In the genomic region with DNA sequence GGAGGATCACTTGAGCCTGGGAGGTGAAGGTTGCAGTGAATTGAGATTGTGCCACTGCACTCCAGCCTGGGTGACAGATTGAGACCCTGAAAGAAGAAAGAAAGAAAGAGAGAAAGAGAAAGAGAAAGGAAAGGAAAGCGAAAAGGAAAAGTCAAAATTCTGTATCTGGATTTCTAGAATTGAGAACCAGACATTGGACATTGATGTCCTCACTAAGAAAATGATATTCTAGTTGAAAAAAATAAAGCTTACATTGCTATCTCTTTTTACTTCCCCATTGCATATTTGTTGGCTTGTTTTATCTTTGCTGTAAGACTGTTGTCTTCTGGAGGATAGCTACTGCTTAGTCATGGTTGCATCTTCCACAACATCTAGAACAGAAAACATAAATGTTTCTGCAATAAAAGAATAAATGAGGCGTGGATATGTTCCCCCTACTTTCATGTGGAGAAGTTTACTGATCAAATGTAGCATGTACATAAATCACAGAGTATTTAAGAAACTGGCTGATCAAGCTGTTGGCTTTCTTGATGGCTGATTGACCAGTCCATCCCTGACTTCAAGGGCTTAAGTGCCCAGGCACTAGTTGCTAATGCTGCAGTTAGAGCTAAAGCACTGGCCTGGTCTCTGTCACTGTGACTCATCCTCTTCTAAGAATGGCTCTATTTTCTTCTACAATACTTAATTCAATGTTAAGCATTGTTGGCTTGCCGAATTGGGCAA, we compare ENCODE assay signal across 1 cellular context.
A peak's percentile ranks its signal among the peaks of the same experiment; 100 is the strongest.
TF ChIP-seq lines count a peak whose summit lies in the region.

No MANE protein-coding gene starts in this region.

TF ChIP-seq in K562, 482 proteins besides CTCF, POLR2A, EP300 and RAD21 (continued from another document and continues in another):
- TF ChIP-seq NR2C2 (CRISPR knock-in tag; IDR thresholded peaks at IDR 0.05) = no peak
- TF ChIP-seq NR2C2 (tag; IDR thresholded peaks at IDR 0.05) = 0 out of 2 replicates have a peak, but pooled peaks have one; percentile 1
- peak; percentile 46; the same call in 1 of the 2 replicates for TF ChIP-seq ZNF384 (IDR thresholded peaks at IDR 0.05; ENCODE audit: low read depth, low read length)
- TF ChIP-seq, protein P1, sequence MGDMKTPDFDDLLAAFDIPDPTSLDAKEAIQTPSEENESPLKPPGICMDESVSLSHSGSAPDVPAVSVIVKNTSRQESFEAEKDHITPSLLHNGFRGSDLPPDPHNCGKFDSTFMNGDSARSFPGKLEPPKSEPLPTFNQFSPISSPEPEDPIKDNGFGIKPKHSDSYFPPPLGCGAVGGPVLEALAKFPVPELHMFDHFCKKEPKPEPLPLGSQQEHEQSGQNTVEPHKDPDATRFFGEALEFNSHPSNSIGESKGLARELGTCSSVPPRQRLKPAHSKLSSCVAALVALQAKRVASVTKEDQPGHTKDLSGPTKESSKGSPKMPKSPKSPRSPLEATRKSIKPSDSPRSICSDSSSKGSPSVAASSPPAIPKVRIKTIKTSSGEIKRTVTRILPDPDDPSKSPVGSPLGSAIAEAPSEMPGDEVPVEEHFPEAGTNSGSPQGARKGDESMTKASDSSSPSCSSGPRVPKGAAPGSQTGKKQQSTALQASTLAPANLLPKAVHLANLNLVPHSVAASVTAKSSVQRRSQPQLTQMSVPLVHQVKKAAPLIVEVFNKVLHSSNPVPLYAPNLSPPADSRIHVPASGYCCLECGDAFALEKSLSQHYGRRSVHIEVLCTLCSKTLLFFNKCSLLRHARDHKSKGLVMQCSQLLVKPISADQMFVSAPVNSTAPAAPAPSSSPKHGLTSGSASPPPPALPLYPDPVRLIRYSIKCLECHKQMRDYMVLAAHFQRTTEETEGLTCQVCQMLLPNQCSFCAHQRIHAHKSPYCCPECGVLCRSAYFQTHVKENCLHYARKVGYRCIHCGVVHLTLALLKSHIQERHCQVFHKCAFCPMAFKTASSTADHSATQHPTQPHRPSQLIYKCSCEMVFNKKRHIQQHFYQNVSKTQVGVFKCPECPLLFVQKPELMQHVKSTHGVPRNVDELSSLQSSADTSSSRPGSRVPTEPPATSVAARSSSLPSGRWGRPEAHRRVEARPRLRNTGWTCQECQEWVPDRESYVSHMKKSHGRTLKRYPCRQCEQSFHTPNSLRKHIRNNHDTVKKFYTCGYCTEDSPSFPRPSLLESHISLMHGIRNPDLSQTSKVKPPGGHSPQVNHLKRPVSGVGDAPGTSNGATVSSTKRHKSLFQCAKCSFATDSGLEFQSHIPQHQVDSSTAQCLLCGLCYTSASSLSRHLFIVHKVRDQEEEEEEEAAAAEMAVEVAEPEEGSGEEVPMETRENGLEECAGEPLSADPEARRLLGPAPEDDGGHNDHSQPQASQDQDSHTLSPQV (IDR thresholded peaks at IDR 0.05) = peak; percentile 88
- peak; percentile 94 for TF ChIP-seq FOSL1 (tag; conservative IDR thresholded peaks at IDR 0.05)
- TF ChIP-seq SMARCB1 (IDR thresholded peaks at IDR 0.05; ENCODE audit: insufficient read length, low read depth) = no peak
- peak; percentile 85 for TF ChIP-seq SOX6 (IDR thresholded peaks at IDR 0.05)
- TF ChIP-seq CHD2 (IDR thresholded peaks at IDR 0.05; ENCODE audit: low read depth, low read length) = no peak
- TF ChIP-seq GATAD2B (IDR thresholded peaks at IDR 0.05; ENCODE audit: borderline replicate concordance) = peak; percentile 68; the same call in 1 of the 2 replicates
- TF ChIP-seq FOXK2 (conservative IDR thresholded peaks at IDR 0.05 in 1 of 2, IDR thresholded peaks at IDR 0.05 in 1 of 2; ENCODE audit: low read depth in 2 of 2) = peak in 1 of 2 experiments; percentile 62; a peak in 2 of 4 replicates
- no peak for TF ChIP-seq HDAC8 (tag; IDR thresholded peaks at IDR 0.05)
- peak; percentile 55; the same call in 1 of the 2 replicates for TF ChIP-seq OTX1 (CRISPR knock-in tag; IDR thresholded peaks at IDR 0.05)
- TF ChIP-seq ZNF140 (CRISPR knock-in tag; IDR thresholded peaks at IDR 0.05) = no peak
- TF ChIP-seq, protein P2, sequence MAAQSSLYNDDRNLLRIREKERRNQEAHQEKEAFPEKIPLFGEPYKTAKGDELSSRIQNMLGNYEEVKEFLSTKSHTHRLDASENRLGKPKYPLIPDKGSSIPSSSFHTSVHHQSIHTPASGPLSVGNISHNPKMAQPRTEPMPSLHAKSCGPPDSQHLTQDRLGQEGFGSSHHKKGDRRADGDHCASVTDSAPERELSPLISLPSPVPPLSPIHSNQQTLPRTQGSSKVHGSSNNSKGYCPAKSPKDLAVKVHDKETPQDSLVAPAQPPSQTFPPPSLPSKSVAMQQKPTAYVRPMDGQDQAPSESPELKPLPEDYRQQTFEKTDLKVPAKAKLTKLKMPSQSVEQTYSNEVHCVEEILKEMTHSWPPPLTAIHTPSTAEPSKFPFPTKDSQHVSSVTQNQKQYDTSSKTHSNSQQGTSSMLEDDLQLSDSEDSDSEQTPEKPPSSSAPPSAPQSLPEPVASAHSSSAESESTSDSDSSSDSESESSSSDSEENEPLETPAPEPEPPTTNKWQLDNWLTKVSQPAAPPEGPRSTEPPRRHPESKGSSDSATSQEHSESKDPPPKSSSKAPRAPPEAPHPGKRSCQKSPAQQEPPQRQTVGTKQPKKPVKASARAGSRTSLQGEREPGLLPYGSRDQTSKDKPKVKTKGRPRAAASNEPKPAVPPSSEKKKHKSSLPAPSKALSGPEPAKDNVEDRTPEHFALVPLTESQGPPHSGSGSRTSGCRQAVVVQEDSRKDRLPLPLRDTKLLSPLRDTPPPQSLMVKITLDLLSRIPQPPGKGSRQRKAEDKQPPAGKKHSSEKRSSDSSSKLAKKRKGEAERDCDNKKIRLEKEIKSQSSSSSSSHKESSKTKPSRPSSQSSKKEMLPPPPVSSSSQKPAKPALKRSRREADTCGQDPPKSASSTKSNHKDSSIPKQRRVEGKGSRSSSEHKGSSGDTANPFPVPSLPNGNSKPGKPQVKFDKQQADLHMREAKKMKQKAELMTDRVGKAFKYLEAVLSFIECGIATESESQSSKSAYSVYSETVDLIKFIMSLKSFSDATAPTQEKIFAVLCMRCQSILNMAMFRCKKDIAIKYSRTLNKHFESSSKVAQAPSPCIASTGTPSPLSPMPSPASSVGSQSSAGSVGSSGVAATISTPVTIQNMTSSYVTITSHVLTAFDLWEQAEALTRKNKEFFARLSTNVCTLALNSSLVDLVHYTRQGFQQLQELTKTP (IDR thresholded peaks at IDR 0.05; ENCODE audit: low read depth in 1 of 2, partially characterized antibody in 2 of 2) = peak in 1 of 2 experiments; percentile 60
- no peak for TF ChIP-seq ZNF347 (CRISPR knock-in tag; IDR thresholded peaks at IDR 0.05; ENCODE audit: low read depth)
- no peak for TF ChIP-seq MTA1 (IDR thresholded peaks at IDR 0.05; ENCODE audit: borderline replicate concordance)
- peak; percentile 42 to 62; a peak in 3 of 4 replicates for TF ChIP-seq TRIM24 (IDR thresholded peaks at IDR 0.05)
- TF ChIP-seq, protein P3, sequence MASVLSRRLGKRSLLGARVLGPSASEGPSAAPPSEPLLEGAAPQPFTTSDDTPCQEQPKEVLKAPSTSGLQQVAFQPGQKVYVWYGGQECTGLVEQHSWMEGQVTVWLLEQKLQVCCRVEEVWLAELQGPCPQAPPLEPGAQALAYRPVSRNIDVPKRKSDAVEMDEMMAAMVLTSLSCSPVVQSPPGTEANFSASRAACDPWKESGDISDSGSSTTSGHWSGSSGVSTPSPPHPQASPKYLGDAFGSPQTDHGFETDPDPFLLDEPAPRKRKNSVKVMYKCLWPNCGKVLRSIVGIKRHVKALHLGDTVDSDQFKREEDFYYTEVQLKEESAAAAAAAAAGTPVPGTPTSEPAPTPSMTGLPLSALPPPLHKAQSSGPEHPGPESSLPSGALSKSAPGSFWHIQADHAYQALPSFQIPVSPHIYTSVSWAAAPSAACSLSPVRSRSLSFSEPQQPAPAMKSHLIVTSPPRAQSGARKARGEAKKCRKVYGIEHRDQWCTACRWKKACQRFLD (CRISPR knock-in tag; IDR thresholded peaks at IDR 0.05) = peak; percentile 81; the same call in 1 of the 2 replicates
- peak; percentile 30; the same call in 1 of the 2 replicates for TF ChIP-seq L3MBTL2 (IDR thresholded peaks at IDR 0.05)
- TF ChIP-seq STAT5A (IDR thresholded peaks at IDR 0.05; ENCODE audit: borderline replicate concordance, low read length) = peak; percentile 7; the same call in 1 of the 2 replicates
- TF ChIP-seq, protein P4, sequence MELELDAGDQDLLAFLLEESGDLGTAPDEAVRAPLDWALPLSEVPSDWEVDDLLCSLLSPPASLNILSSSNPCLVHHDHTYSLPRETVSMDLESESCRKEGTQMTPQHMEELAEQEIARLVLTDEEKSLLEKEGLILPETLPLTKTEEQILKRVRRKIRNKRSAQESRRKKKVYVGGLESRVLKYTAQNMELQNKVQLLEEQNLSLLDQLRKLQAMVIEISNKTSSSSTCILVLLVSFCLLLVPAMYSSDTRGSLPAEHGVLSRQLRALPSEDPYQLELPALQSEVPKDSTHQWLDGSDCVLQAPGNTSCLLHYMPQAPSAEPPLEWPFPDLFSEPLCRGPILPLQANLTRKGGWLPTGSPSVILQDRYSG (tag; conservative IDR thresholded peaks at IDR 0.05; ENCODE audit: low read depth) = 0 out of 2 replicates have a peak, but pooled peaks have one; percentile 47
- peak in 1 of 2 experiments; percentile 74; a peak in 2 of 4 replicates for TF ChIP-seq TBL1XR1 (IDR thresholded peaks at IDR 0.05; ENCODE audit: low read length in 2 of 2)
- TF ChIP-seq, protein P5, sequence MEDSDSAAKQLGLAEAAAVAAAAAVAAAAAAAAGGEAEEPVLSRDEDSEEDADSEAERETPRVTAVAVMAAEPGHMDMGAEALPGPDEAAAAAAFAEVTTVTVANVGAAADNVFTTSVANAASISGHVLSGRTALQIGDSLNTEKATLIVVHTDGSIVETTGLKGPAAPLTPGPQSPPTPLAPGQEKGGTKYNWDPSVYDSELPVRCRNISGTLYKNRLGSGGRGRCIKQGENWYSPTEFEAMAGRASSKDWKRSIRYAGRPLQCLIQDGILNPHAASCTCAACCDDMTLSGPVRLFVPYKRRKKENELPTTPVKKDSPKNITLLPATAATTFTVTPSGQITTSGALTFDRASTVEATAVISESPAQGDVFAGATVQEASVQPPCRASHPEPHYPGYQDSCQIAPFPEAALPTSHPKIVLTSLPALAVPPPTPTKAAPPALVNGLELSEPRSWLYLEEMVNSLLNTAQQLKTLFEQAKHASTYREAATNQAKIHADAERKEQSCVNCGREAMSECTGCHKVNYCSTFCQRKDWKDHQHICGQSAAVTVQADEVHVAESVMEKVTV (CRISPR knock-in tag; IDR thresholded peaks at IDR 0.05) = no peak
- peak; percentile 19; the same call in 1 of the 2 replicates for TF ChIP-seq CEBPB (tag; IDR thresholded peaks at IDR 0.05)
- peak; percentile 42; the same call in 1 of the 2 replicates for TF ChIP-seq ATF7 (IDR thresholded peaks at IDR 0.05)
- 0 out of 2 replicates have a peak, but pooled peaks have one; percentile 17 for TF ChIP-seq MYC (IDR thresholded peaks at IDR 0.05; ENCODE audit: low read depth, low read length)
- TF ChIP-seq MYC (CRISPR knock-in tag; IDR thresholded peaks at IDR 0.05; ENCODE audit: borderline replicate concordance, low read depth) = no peak
- peak in 1 of 2 experiments; percentile 1; a peak in 1 of 4 replicates for TF ChIP-seq FOXA3 (CRISPR knock-in tag; conservative IDR thresholded peaks at IDR 0.05 in 1 of 2, IDR thresholded peaks at IDR 0.05 in 1 of 2)
- TF ChIP-seq, protein P6, sequence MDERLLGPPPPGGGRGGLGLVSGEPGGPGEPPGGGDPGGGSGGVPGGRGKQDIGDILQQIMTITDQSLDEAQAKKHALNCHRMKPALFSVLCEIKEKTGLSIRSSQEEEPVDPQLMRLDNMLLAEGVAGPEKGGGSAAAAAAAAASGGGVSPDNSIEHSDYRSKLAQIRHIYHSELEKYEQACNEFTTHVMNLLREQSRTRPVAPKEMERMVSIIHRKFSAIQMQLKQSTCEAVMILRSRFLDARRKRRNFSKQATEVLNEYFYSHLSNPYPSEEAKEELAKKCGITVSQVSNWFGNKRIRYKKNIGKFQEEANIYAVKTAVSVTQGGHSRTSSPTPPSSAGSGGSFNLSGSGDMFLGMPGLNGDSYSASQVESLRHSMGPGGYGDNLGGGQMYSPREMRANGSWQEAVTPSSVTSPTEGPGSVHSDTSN (CRISPR knock-in tag; IDR thresholded peaks at IDR 0.05; ENCODE audit: low read depth) = no peak
- TF ChIP-seq, protein P6 (tag; conservative IDR thresholded peaks at IDR 0.05; ENCODE audit: low read depth) = peak; percentile 69
- 0 out of 2 replicates have a peak, but pooled peaks have one; percentile 32 for TF ChIP-seq ELF1 (tag; IDR thresholded peaks at IDR 0.05)
- peak; percentile 4; the same call in 1 of the 2 replicates for TF ChIP-seq CREM (IDR thresholded peaks at IDR 0.05; ENCODE audit: low read depth)
- TF ChIP-seq MED1 (CRISPR knock-in tag; IDR thresholded peaks at IDR 0.05; ENCODE audit: borderline replicate concordance) = no peak
- peak; percentile 64; the same call in 1 of the 2 replicates for TF ChIP-seq FOXJ2 (tag; IDR thresholded peaks at IDR 0.05)
- peak; percentile 43 for TF ChIP-seq HDAC3 (IDR thresholded peaks at IDR 0.05; ENCODE audit: borderline replicate concordance, partially characterized antibody)
- TF ChIP-seq ADNP (tag; IDR thresholded peaks at IDR 0.05) = 0 out of 2 replicates have a peak, but pooled peaks have one; percentile 37
- TF ChIP-seq, protein P7, sequence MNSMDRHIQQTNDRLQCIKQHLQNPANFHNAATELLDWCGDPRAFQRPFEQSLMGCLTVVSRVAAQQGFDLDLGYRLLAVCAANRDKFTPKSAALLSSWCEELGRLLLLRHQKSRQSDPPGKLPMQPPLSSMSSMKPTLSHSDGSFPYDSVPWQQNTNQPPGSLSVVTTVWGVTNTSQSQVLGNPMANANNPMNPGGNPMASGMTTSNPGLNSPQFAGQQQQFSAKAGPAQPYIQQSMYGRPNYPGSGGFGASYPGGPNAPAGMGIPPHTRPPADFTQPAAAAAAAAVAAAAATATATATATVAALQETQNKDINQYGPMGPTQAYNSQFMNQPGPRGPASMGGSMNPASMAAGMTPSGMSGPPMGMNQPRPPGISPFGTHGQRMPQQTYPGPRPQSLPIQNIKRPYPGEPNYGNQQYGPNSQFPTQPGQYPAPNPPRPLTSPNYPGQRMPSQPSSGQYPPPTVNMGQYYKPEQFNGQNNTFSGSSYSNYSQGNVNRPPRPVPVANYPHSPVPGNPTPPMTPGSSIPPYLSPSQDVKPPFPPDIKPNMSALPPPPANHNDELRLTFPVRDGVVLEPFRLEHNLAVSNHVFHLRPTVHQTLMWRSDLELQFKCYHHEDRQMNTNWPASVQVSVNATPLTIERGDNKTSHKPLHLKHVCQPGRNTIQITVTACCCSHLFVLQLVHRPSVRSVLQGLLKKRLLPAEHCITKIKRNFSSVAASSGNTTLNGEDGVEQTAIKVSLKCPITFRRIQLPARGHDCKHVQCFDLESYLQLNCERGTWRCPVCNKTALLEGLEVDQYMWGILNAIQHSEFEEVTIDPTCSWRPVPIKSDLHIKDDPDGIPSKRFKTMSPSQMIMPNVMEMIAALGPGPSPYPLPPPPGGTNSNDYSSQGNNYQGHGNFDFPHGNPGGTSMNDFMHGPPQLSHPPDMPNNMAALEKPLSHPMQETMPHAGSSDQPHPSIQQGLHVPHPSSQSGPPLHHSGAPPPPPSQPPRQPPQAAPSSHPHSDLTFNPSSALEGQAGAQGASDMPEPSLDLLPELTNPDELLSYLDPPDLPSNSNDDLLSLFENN (IDR thresholded peaks at IDR 0.05; ENCODE audit: low read depth in 2 of 2, low read length in 2 of 2) = peak in 1 of 2 experiments; percentile 49; a peak in 1 of 4 replicates
